1 cellular context compared by ENCODE assay signal in the genomic region with DNA sequence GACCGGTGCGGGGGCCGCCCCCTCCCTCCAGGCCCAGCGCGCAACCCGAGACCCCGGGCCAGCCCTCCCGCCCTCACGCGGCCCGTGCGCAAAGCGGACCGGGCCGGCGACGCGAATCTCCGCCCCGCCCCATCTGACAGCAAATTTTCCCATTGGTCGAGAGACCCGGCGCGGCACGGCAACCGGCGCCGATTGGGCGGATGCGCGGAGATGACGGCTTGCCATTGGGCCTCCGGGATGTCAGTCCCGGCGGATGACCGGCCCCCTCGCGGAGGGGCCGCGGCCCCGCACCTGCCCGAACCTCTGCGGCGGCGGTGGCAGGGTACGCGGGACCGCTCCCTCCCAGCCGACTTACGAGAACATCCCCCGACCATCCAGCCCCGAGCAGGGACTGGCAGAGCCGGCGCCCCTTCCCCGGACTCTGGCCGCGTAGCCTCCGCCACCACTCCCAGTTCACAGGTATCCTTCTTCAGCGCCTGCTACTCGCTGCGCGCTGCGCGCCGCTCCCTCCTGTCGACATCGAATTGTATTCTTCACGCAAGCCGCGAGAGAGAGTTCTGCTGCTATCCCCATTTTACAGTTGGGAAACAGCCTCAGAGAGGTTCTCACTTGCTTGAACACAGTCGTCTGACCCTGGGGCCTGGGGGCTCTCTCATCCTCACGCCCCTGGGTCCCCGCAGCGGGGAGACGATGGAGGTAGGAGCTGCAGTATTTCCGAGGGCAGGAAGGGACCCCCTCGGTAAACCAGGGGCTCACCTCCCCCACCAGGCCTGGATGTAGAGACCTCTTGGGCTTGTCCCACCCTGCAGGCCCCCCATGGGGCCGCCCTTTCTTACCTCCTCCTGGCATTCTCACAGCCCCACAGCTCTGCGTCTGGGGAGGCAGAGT.
A peak's percentile ranks its signal among the peaks of the same experiment; 100 is the strongest.
TF ChIP-seq lines count a peak whose summit lies in the region.

A gene with protein sequence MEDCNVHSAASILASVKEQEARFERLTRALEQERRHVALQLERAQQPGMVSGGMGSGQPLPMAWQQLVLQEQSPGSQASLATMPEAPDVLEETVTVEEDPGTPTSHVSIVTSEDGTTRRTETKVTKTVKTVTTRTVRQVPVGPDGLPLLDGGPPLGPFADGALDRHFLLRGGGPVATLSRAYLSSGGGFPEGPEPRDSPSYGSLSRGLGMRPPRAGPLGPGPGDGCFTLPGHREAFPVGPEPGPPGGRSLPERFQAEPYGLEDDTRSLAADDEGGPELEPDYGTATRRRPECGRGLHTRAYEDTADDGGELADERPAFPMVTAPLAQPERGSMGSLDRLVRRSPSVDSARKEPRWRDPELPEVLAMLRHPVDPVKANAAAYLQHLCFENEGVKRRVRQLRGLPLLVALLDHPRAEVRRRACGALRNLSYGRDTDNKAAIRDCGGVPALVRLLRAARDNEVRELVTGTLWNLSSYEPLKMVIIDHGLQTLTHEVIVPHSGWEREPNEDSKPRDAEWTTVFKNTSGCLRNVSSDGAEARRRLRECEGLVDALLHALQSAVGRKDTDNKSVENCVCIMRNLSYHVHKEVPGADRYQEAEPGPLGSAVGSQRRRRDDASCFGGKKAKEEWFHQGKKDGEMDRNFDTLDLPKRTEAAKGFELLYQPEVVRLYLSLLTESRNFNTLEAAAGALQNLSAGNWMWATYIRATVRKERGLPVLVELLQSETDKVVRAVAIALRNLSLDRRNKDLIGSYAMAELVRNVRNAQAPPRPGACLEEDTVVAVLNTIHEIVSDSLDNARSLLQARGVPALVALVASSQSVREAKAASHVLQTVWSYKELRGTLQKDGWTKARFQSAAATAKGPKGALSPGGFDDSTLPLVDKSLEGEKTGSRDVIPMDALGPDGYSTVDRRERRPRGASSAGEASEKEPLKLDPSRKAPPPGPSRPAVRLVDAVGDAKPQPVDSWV (minus strand): TSS at position 90 of the 888 bp plus-strand sequence. CDS start 26,029 bp downstream, outside the sequence.

TF ChIP-seq in K562, 482 proteins besides CTCF, POLR2A, EP300 and RAD21 (continued from another document):
- TF ChIP-seq PBX2 (CRISPR knock-in tag; IDR thresholded peaks at IDR 0.05; ENCODE audit: low read depth) (no peak), PBX2 (tag; conservative IDR thresholded peaks at IDR 0.05; ENCODE audit: low read depth) (peak; percentile 99), SPI1 (IDR thresholded peaks at IDR 0.05; ENCODE audit: borderline replicate concordance, low read depth, low read length) (peak; percentile 2; the same call in 1 of the 2 replicates), KAT8 (IDR thresholded peaks at IDR 0.05; ENCODE audit: low read depth) (no peak), ZNF197 (CRISPR knock-in tag; IDR thresholded peaks at IDR 0.05; ENCODE audit: low read depth) (no peak), HINFP (tag; conservative IDR thresholded peaks at IDR 0.05; ENCODE audit: low read depth) (no peak), MTA2 (IDR thresholded peaks at IDR 0.05; ENCODE audit: low read depth) (no peak), SMARCC2 (IDR thresholded peaks at IDR 0.05; ENCODE audit: low read depth) (no peak), ATF4 (CRISPR knock-in tag; IDR thresholded peaks at IDR 0.05) (peak; percentile 32; the same call in 1 of the 2 replicates), ZNF75A (CRISPR knock-in tag; IDR thresholded peaks at IDR 0.05) (no peak), PCBP2 (IDR thresholded peaks at IDR 0.05; ENCODE audit: low read depth, low read length, poor library complexity, severe bottlenecking) (no peak), TARDBP (IDR thresholded peaks at IDR 0.05) (no peak), HNRNPK (IDR thresholded peaks at IDR 0.05; ENCODE audit: low read depth, low read length, poor library complexity, severe bottlenecking) (no peak), SP1 (CRISPR knock-in tag; IDR thresholded peaks at IDR 0.05) (no peak)
- TF ChIP-seq, protein P1, sequence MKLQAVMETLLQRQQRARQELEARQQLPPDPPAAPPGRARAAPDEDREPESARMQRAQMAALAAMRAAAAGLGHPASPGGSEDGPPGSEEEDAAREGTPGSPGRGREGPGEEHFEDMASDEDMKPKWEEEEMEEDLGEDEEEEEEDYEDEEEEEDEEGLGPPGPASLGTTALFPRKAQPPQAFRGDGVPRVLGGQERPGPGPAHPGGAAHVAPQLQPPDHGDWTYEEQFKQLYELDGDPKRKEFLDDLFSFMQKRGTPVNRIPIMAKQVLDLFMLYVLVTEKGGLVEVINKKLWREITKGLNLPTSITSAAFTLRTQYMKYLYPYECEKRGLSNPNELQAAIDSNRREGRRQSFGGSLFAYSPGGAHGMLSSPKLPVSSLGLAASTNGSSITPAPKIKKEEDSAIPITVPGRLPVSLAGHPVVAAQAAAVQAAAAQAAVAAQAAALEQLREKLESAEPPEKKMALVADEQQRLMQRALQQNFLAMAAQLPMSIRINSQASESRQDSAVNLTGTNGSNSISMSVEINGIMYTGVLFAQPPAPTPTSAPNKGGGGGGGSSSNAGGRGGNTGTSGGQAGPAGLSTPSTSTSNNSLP (IDR thresholded peaks at IDR 0.05; ENCODE audit: borderline replicate concordance, low read depth, low read length) = peak; percentile 84; the same call in 1 of the 2 replicates
- TF ChIP-seq, protein P2, sequence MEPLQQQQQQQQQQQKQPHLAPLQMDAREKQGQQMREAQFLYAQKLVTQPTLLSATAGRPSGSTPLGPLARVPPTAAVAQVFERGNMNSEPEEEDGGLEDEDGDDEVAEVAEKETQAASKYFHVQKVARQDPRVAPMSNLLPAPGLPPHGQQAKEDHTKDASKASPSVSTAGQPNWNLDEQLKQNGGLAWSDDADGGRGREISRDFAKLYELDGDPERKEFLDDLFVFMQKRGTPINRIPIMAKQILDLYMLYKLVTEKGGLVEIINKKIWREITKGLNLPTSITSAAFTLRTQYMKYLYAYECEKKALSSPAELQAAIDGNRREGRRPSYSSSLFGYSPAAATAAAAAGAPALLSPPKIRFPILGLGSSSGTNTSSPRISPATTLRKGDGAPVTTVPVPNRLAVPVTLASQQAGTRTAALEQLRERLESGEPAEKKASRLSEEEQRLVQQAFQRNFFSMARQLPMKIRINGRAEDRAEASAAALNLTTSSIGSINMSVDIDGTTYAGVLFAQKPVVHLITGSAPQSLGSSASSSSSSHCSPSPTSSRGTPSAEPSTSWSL (CRISPR knock-in tag; IDR thresholded peaks at IDR 0.05; ENCODE audit: borderline replicate concordance) = peak; percentile 85; the same call in 1 of the 2 replicates
- TF ChIP-seq, protein P3, sequence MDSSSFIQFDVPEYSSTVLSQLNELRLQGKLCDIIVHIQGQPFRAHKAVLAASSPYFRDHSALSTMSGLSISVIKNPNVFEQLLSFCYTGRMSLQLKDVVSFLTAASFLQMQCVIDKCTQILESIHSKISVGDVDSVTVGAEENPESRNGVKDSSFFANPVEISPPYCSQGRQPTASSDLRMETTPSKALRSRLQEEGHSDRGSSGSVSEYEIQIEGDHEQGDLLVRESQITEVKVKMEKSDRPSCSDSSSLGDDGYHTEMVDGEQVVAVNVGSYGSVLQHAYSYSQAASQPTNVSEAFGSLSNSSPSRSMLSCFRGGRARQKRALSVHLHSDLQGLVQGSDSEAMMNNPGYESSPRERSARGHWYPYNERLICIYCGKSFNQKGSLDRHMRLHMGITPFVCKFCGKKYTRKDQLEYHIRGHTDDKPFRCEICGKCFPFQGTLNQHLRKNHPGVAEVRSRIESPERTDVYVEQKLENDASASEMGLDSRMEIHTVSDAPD (CRISPR knock-in tag; IDR thresholded peaks at IDR 0.05) = no peak
- TF ChIP-seq, protein P4, sequence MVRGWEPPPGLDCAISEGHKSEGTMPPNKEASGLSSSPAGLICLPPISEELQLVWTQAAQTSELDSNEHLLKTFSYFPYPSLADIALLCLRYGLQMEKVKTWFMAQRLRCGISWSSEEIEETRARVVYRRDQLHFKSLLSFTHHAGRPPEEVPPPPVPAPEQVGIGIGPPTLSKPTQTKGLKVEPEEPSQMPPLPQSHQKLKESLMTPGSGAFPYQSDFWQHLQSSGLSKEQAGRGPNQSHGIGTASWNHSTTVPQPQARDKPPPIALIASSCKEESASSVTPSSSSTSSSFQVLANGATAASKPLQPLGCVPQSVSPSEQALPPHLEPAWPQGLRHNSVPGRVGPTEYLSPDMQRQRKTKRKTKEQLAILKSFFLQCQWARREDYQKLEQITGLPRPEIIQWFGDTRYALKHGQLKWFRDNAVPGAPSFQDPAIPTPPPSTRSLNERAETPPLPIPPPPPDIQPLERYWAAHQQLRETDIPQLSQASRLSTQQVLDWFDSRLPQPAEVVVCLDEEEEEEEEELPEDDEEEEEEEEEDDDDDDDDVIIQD (CRISPR knock-in tag; IDR thresholded peaks at IDR 0.05) = peak; percentile 92
- TF ChIP-seq, protein P5, sequence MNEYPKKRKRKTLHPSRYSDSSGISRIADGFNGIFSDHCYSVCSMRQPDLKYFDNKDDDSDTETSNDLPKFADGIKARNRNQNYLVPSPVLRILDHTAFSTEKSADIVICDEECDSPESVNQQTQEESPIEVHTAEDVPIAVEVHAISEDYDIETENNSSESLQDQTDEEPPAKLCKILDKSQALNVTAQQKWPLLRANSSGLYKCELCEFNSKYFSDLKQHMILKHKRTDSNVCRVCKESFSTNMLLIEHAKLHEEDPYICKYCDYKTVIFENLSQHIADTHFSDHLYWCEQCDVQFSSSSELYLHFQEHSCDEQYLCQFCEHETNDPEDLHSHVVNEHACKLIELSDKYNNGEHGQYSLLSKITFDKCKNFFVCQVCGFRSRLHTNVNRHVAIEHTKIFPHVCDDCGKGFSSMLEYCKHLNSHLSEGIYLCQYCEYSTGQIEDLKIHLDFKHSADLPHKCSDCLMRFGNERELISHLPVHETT (CRISPR knock-in tag; conservative IDR thresholded peaks at IDR 0.05 in 1 of 2, IDR thresholded peaks at IDR 0.05 in 1 of 2) = no peak
